In the genomic region with DNA sequence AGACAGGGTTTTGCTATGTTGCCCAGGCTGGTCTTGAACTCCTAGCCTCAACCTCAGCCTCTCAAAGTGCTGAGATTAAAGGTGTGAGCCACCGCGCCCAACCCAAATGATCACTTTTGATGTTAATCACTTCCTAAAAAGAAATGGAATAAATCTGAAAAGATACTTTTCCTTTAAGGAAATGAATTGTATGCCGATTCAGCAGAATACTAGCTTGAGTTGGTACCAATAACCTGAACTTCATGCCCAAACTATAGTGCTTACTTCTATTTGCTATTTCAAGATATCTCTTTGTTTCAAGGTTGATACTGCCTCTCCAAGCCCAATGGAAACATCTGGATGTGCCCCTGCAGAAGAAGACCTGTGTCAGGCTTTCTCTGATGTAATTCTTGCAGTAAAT, we compare ENCODE assay signal across 1 cellular context.
A peak's percentile ranks its signal among the peaks of the same experiment; 100 is the strongest.
TF ChIP-seq lines count a peak whose summit lies in the region.

No MANE protein-coding gene starts in this region.

TF ChIP-seq in IMR-90, 13 proteins besides CTCF, POLR2A, EP300 and RAD21:
- TF ChIP-seq RFX5 (IDR thresholded peaks at IDR 0.05; ENCODE audit: low read depth, low read length) (no peak), MAFK (IDR thresholded peaks at IDR 0.05; ENCODE audit: low read depth, low read length) (peak; percentile 86), MAZ (IDR thresholded peaks at IDR 0.05; ENCODE audit: borderline replicate concordance, low read depth, low read length) (no peak), RCOR1 (IDR thresholded peaks at IDR 0.05; ENCODE audit: insufficient replicate concordance, low read length) (no peak)
